11 cellular contexts compared by ENCODE assay signal in genomic region chr22:19810381-19811141, GRCh38. TPM values are rescaled to one million over a fixed set of nuclear protein-coding genes. Genes with fewer than 3 reads are reported as not detected.
DNase-seq lines count a peak whose midpoint lies in the region; ATAC-seq and TF ChIP-seq lines count a peak whose summit lies in the region.
"Had no signal": no experiment of that assay in that cellular context is flagged by ENCODE, and none has a peak within 500 bp of the region (broad histone marks: within the 10 kb centered on the region; RNA-seq: fewer than 3 reads in every experiment).

No MANE protein-coding gene starts in this region.

- peak overlapping the region; percentile 48 to 78 (median 66) for H3K27ac Mint-ChIP-seq in CD4-positive, CD25-positive, alpha-beta regulatory T cell
- no peak overlapping the region for H3K27ac Mint-ChIP-seq in endodermal cell

- no peaks in the 10 kb centered on the region for H3K27me3 Mint-ChIP-seq in CD4-positive, CD25-positive, alpha-beta regulatory T cell
- H3K27me3 Mint-ChIP-seq in endodermal cell (ENCODE audit: insufficient read depth), result no peaks in the 10 kb centered on the region

- H3K9me3 Mint-ChIP-seq in CD4-positive, CD25-positive, alpha-beta regulatory T cell, result no peaks in the 10 kb centered on the region
- no peaks in the 10 kb centered on the region for H3K9me3 Mint-ChIP-seq in endodermal cell

- no peaks in the 10 kb centered on the region for H3K27me3 ChIP-seq in CD4-positive, CD25-positive, alpha-beta regulatory T cell (ENCODE audit: control insufficient read depth, insufficient read depth, low read length)
- H3K27me3 ChIP-seq in endodermal cell (ENCODE audit: control insufficient read depth, insufficient read depth, low read length, poor library complexity, severe bottlenecking), result no peaks in the 10 kb centered on the region
- no peaks in the 10 kb centered on the region for H3K27me3 ChIP-seq in neuronal stem cell (ENCODE audit: control insufficient read depth in 3 of 3, insufficient read depth in 3 of 3, low read depth in 1 of 3, low read length in 3 of 3)
- no peaks in the 10 kb centered on the region for H3K27me3 ChIP-seq in stomach

- H3K4me3 ChIP-seq in CD4-positive, CD25-positive, alpha-beta regulatory T cell (ENCODE audit: low read depth, low read length), result no peak overlapping the region
- H3K4me3 ChIP-seq in endodermal cell (ENCODE audit: low read length) (no peak overlapping the region), neuronal stem cell (ENCODE audit: low read length in 2 of 2) (no peak overlapping the region), stomach (no peak overlapping the region)

- TF ChIP-seq CTCF in endodermal cell (conservative IDR thresholded peaks at IDR 0.05) (no peak), stomach (IDR thresholded peaks at IDR 0.05) (no peak)

- no peak for TF ChIP-seq EP300 in stomach (IDR thresholded peaks at IDR 0.05)

- peaks cover 9% of the 10 kb centered on the region for H3K36me3 Mint-ChIP-seq in CD4-positive, CD25-positive, alpha-beta regulatory T cell
- H3K36me3 Mint-ChIP-seq in endodermal cell (ENCODE audit: low read depth), result no peaks in the 10 kb centered on the region

- peak overlapping the region; percentile 16 for H2BK120ac ChIP-seq in neuronal stem cell (ENCODE audit: low read depth, low read length)

- no peak overlapping the region for H3K4me3 Mint-ChIP-seq in CD4-positive, CD25-positive, alpha-beta regulatory T cell
- no peak overlapping the region for H3K4me3 Mint-ChIP-seq in endodermal cell

- H2BK5ac ChIP-seq in neuronal stem cell (ENCODE audit: low read length), result peak overlapping the region; percentile 72

- intact Hi-C loops in stomach (cut with DNase I; ENCODE audit: low total_unique reads), result no loop called here

- H3K4ac ChIP-seq in neuronal stem cell (ENCODE audit: low read length), result no peak overlapping the region

- H3K18ac ChIP-seq in neuronal stem cell (ENCODE audit: low read length), result peak overlapping the region; percentile 11

- peaks cover 4% of the 10 kb centered on the region for H3K36me3 ChIP-seq in CD4-positive, CD25-positive, alpha-beta regulatory T cell (ENCODE audit: control insufficient read depth, insufficient read depth, low read length)
- no peaks in the 10 kb centered on the region for H3K36me3 ChIP-seq in endodermal cell (ENCODE audit: control insufficient read depth, insufficient read depth, low read length)
- H3K36me3 ChIP-seq in neuronal stem cell (replicated peaks in 1 of 2; ENCODE audit: control insufficient read depth in 2 of 2, insufficient read depth in 2 of 2, low read length in 2 of 2), result peaks cover 0 to 7% of the 10 kb centered on the region in 2 donors
- H3K36me3 ChIP-seq in stomach, result peaks cover 0 to 31% (median 14%) of the 10 kb centered on the region in 4 donors

- DNase-seq in CD4-positive, CD25-positive, alpha-beta regulatory T cell, result peak in 2 of 3 donors; percentile 46 to 74
- DNase-seq in HT1080 (ENCODE audit: low read depth) (peak; percentile 40), endodermal cell (peak; percentile 62), neuronal stem cell (ENCODE audit: low spot score) (no peak), amygdala (lab: John Stamatoyannopoulos, UW) (no peak), stomach (no peak), NOMO-1 treated with dmso at 0.1 percent for 144 hours (lab: John Stamatoyannopoulos, UW; ENCODE audit: unreplicated experiment) (no peak)
- DNase-seq: effector CD4-positive, alpha-beta T cell; NCI-H526; occipital lobe had no signal

- H3K4me2 ChIP-seq in neuronal stem cell (ENCODE audit: insufficient read depth, low read length, poor library complexity, severe bottlenecking), result no peak overlapping the region

- peak overlapping the region; percentile 16 for H2BK15ac ChIP-seq in neuronal stem cell (ENCODE audit: low read length)

- no peak overlapping the region for H2AFZ ChIP-seq in neuronal stem cell (ENCODE audit: low read length)

- 93 to 95% methylated on average over 11 to 22 of the region's 23 CpGs for WGBS in endodermal cell (ENCODE audit: insufficient coverage in 1 of 2, insufficient read length in 1 of 2), 2 experiments
- no CpG with 5 or more reads among the region's 23 CpGs for WGBS in neuronal stem cell (ENCODE audit: extremely low coverage in 2 of 2, insufficient read length in 2 of 2, insufficient replicate concordance in 1 of 2), 2 donors
- 76 to 90% (median 88%) methylated on average over 13 to 23 of the region's 23 CpGs for WGBS in stomach, 5 donors

- H3K79me1 ChIP-seq in neuronal stem cell (ENCODE audit: low read depth, low read length), result no peaks in the 10 kb centered on the region

- H2BK12ac ChIP-seq in neuronal stem cell (ENCODE audit: low read length), result no peak overlapping the region

- H2AK5ac ChIP-seq in neuronal stem cell (ENCODE audit: low read depth, low read length), result no peak overlapping the region

- peak overlapping the region; percentile 52 for H3K23ac ChIP-seq in neuronal stem cell (ENCODE audit: low read depth, low read length, poor library complexity)

- H3K9ac ChIP-seq in endodermal cell (ENCODE audit: extremely low read depth, low read length, poor library complexity, severe bottlenecking) (no peak overlapping the region), neuronal stem cell (ENCODE audit: low read depth, low read length, poor library complexity) (no peak overlapping the region)

- peaks cover 0 to 24% (median 0%) of the 10 kb centered on the region in 4 donors for H3K4me1 Mint-ChIP-seq in CD4-positive, CD25-positive, alpha-beta regulatory T cell
- H3K4me1 Mint-ChIP-seq in endodermal cell, result no peaks in the 10 kb centered on the region

- H3K27ac ChIP-seq in CD4-positive, CD25-positive, alpha-beta regulatory T cell (ENCODE audit: insufficient read depth, low read length, poor library complexity, severe bottlenecking), result no peak overlapping the region
- H3K27ac ChIP-seq in endodermal cell (ENCODE audit: low read depth, low read length) (no peak overlapping the region), neuronal stem cell (replicated peaks; ENCODE audit: low read length) (no peak overlapping the region), stomach (no peak overlapping the region)

- no peak overlapping the region for H4K8ac ChIP-seq in neuronal stem cell (ENCODE audit: low read depth, low read length)

- H3K14ac ChIP-seq in neuronal stem cell (ENCODE audit: low read length), result no peak overlapping the region

- H4K91ac ChIP-seq in neuronal stem cell (ENCODE audit: low read depth, low read length, poor library complexity), result no peak overlapping the region

- peaks cover 10% of the 10 kb centered on the region for H3K4me1 ChIP-seq in CD4-positive, CD25-positive, alpha-beta regulatory T cell (ENCODE audit: control insufficient read depth, insufficient read depth, low read length, poor library complexity, severe bottlenecking)
- H3K4me1 ChIP-seq in endodermal cell (ENCODE audit: control insufficient read depth, insufficient read depth, low read length), result no peaks in the 10 kb centered on the region
- no peaks in the 10 kb centered on the region for H3K4me1 ChIP-seq in neuronal stem cell (ENCODE audit: control insufficient read depth in 2 of 2, insufficient read depth in 1 of 2, low read depth in 1 of 2, low read length in 2 of 2)
- H3K4me1 ChIP-seq in stomach, result peaks cover 7 to 17% (median 14%) of the 10 kb centered on the region in 4 donors

- no peak for TF ChIP-seq POLR2A in stomach (IDR thresholded peaks at IDR 0.05)

- no peaks in the 10 kb centered on the region for H3K9me3 ChIP-seq in CD4-positive, CD25-positive, alpha-beta regulatory T cell (ENCODE audit: control insufficient read depth in 2 of 2, low read length in 2 of 2)
- H3K9me3 ChIP-seq in endodermal cell (ENCODE audit: control insufficient read depth, low read length) (no peaks in the 10 kb centered on the region), neuronal stem cell (replicated peaks in 1 of 2; ENCODE audit: control insufficient read depth in 2 of 2, insufficient read depth in 1 of 2, low read depth in 1 of 2, low read length in 2 of 2) (no peaks in the 10 kb centered on the region), stomach (no peaks in the 10 kb centered on the region)

- ATAC-seq in CD4-positive, CD25-positive, alpha-beta regulatory T cell (ENCODE audit: low read depth in 2 of 2), result peak; percentile 74 to 88
- no peak for ATAC-seq in GM19023 (IDR thresholded peaks at IDR 0.05; ENCODE audit: unreplicated experiment)

RNA-seq across cellular contexts. Expression of gene GNB1L, which starts 44.1 kb away (rescaled TPM):
- total RNA-seq in CD4-positive, CD25-positive, alpha-beta regulatory T cell, result 8.2 TPM
- 10 to 100 TPM; 13.3 to 29.8 (median 19.7) TPM for polyA plus RNA-seq in CD4-positive, CD25-positive, alpha-beta regulatory T cell
- total RNA-seq in HT1080 (2014; rRNA removed; shearing (Covaris generic)), result 10.5 and 16.7 TPM in 2 replicates
- polyA plus RNA-seq in HT1080 (2015; cell fraction: cytosol; rRNA removed), result 10.7 and 13.0 TPM in 2 replicates
- polyA plus RNA-seq in HT1080 (2015; cell fraction: nucleus; rRNA removed), result 6.0 and 10.0 TPM in 2 replicates
- total RNA-seq in endodermal cell (10 to 100 TPM in 1 of 2 donors, 1 to 10 TPM in 1; 9.5 to 12.2 TPM), stomach (1 to 10 TPM in 2 of 5 donors, under 1 TPM in 2, not detected in 1; 0.29 to 4.1 (median 1.7) TPM)
- 10.1 TPM for polyA plus RNA-seq in endodermal cell (2013, experiment 1 of 2)
- polyA plus RNA-seq in endodermal cell (2013, experiment 2 of 2), result 7.7 TPM
- 7.9 TPM for polyA plus RNA-seq in neuronal stem cell (2013, experiment 1 of 2)
- 8.3 TPM for polyA plus RNA-seq in neuronal stem cell (2013, experiment 2 of 2)
- polyA plus RNA-seq in stomach, result 1 to 10 TPM; 1.8 to 6.8 (median 3.2) TPM

RNA-seq across cellular contexts. Expression of gene RTL10, which starts 44.1 kb away (rescaled TPM):
- total RNA-seq in CD4-positive, CD25-positive, alpha-beta regulatory T cell, result 18.8 TPM
- polyA plus RNA-seq in CD4-positive, CD25-positive, alpha-beta regulatory T cell, result 10 to 100 TPM in 2 of 4 donors, 1 to 10 TPM in 2; 7.5 to 12.6 (median 10.9) TPM
- 8.8 and 13.0 TPM in 2 replicates for total RNA-seq in HT1080 (2014; rRNA removed; shearing (Covaris generic))
- polyA plus RNA-seq in HT1080 (2015; cell fraction: cytosol; rRNA removed), result 10.7 and 13.5 TPM in 2 replicates
- polyA plus RNA-seq in HT1080 (2015; cell fraction: nucleus; rRNA removed), result 17.7 and 23.9 TPM in 2 replicates
- total RNA-seq in endodermal cell (10 to 100 TPM; 20.6 to 22.2 TPM), stomach (10 to 100 TPM in 2 of 5 donors, 1 to 10 TPM in 3; 1.7 to 28.1 (median 8.7) TPM)
- polyA plus RNA-seq in endodermal cell (2013, experiment 1 of 2), result 12.4 TPM
- 12.1 TPM for polyA plus RNA-seq in endodermal cell (2013, experiment 2 of 2)
- polyA plus RNA-seq in neuronal stem cell (2013, experiment 1 of 2), result 9.7 TPM
- 10.2 TPM for polyA plus RNA-seq in neuronal stem cell (2013, experiment 2 of 2)
- polyA plus RNA-seq in stomach, result 10 to 100 TPM in 1 of 3 donors, 1 to 10 TPM in 2; 5.2 to 12.1 (median 5.8) TPM

RNA-seq across cellular contexts. Expression of gene TBX1, which starts 50.0 kb away (rescaled TPM):
- total RNA-seq in CD4-positive, CD25-positive, alpha-beta regulatory T cell, result not detected
- not detected for polyA plus RNA-seq in CD4-positive, CD25-positive, alpha-beta regulatory T cell
- 0.14 and 0.17 TPM in 2 replicates for total RNA-seq in HT1080 (2014; rRNA removed; shearing (Covaris generic))
- 0.71 and 0.72 TPM in 2 replicates for polyA plus RNA-seq in HT1080 (2015; cell fraction: cytosol; rRNA removed)
- 0.42 and 0.82 TPM in 2 replicates for polyA plus RNA-seq in HT1080 (2015; cell fraction: nucleus; rRNA removed)
- total RNA-seq in endodermal cell (1 to 10 TPM in 1 of 2 donors, not detected in 1; 1.3 TPM), stomach (under 1 TPM in 2 of 5 donors, not detected in 3; 0.43 to 0.73 TPM)
- 0.75 TPM for polyA plus RNA-seq in endodermal cell (2013, experiment 1 of 2)
- polyA plus RNA-seq in endodermal cell (2013, experiment 2 of 2), result 1.2 TPM
- polyA plus RNA-seq in neuronal stem cell (2013, experiment 1 of 2), result 0.31 TPM
- polyA plus RNA-seq in neuronal stem cell (2013, experiment 2 of 2), result 0.26 TPM
- polyA plus RNA-seq in stomach, result 1 to 10 TPM in 1 of 3 donors, under 1 TPM in 1, not detected in 1; 0.62 to 1.1 TPM

Comparison
In these comparisons a context has a peak if more than half of its experiments do, and no peak if none do; other contexts are left out.
1. DNase-seq: peak in CD4-positive, CD25-positive, alpha-beta regulatory T cell (2 of 3), HT1080 (single experiment) and endodermal cell (single experiment); none in neuronal stem cell (single experiment), amygdala (0 of 56), stomach (single experiment) and NOMO-1 treated with dmso at 0.1 percent for 144 hours (single experiment).